17 cellular contexts compared by ENCODE assay signal in the genomic region with DNA sequence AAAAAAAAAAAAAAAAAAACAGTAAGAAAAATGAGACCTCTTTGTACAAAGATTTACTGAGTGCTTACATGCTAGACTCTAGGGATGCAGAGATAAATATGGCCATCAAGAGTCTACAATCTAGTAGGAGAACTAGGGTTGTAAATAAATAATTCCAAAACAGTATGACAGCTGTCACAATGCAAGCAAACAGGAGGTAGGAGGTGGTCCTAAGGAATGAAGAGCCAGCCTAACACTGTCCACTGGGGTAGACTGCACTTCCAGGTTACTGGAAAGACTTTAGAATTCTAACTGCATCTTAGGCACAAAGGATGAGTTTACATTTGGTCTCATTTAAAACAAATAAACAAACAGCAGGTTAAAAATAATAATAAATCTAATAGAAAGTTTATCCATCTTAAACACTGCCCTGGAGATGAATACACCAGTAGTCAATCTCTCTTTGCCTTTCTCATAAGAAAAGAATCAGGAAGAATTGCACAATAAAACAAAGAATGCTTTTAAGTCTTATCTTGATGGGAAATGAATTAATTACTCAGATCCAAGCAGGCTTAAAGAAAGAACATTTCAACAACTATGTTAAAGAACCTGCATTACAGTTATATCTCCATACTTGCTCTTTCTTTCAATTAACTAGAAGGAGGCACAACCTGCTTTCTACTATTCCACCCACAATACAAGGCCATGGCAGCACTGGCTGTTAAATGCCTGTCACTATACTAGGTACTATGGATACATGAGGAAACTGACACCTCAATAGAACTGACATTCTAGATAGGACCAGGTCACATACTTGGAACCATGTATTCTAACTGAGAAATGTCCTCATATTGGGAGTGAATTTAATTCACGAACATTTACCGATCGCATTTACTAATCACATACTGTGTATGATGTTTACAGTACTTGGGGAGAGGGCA. TPM values are rescaled to one million over a fixed set of nuclear protein-coding genes. Genes with fewer than 3 reads are reported as not detected.
A peak's percentile ranks its signal among the peaks of the same experiment; 100 is the strongest.
DNase-seq lines count a peak whose midpoint lies in the region; ATAC-seq, FAIRE-seq and TF ChIP-seq lines count a peak whose summit lies in the region.
"Had no signal": no experiment of that assay in that cellular context is flagged by ENCODE, and none has a peak within 500 bp of the region (broad histone marks: within the 10 kb centered on the region; RNA-seq: fewer than 3 reads in every experiment).

No MANE protein-coding gene starts in this region.

- peak overlapping the region; percentile 32 for H3K27ac Mint-ChIP-seq in activated naive CD8-positive, alpha-beta T cell treated with anti-CD3 and anti-CD28 coated beads, Interleukin-2, amount 50 U/mL, for 24 hours
- H3K27ac Mint-ChIP-seq: activated naive CD4-positive, alpha-beta T cell treated with anti-CD3 and anti-CD28 coated beads, Interleukin-2, amount 10 ng/mL, durations not matched to agents 7 days and 5 days; dendritic cell treated with granulocyte-macrophage colony-stimulating factor and Interleukin-4, amounts not matched to agents 40 ng/mL and 50 ng/mL, for 4 days; stimulated activated memory B cell treated with anti-CD40 and anti-IgM and Interleukin-4, amounts not matched to agents 10 μg/mL and 1 μg/mL and 100 μg/mL, for 72 hours had no signal

- H3K27me3 ChIP-seq in keratinocyte (ENCODE audit: control insufficient read depth, extremely low read depth, insufficient read depth, low read length): no peaks in the 10 kb centered on the region
- H3K27me3 ChIP-seq: gastroesophageal sphincter had no signal

- H3K27ac ChIP-seq in A549 (no peak overlapping the region), keratinocyte (ENCODE audit: control insufficient read depth, insufficient read depth, low read length) (peak overlapping the region; percentile 55)
- H3K27ac ChIP-seq: gastroesophageal sphincter, thoracic aorta had no signal

- H3K4me1 ChIP-seq in A549 (peaks cover 23% of the 10 kb centered on the region; the same call in 2 of the 3 replicates), keratinocyte (ENCODE audit: control insufficient read depth, extremely low read depth, insufficient read depth, low read length) (peaks cover 59% of the 10 kb centered on the region)

- POLR2A ChIA-PET in A549 (lab: Yijun Ruan, JAX): interaction anchor here (1.1 kb wide), 1 partner anchor 12 kb away, joined by 3 read pairs; no protein-coding TSS in a partner anchor

- WGBS in A549 (ENCODE audit: missing lambda C conversion rate): 89% methylated on average over 3 of the region's 3 CpGs

- no peak overlapping the region for H3K4me3 ChIP-seq in A549
- peak overlapping the region in 1 of 3 experiments; percentile 19 for H3K4me3 ChIP-seq in keratinocyte (ENCODE audit: control insufficient read depth in 2 of 3, extremely low read depth in 1 of 3, insufficient read depth in 2 of 3, low read depth in 1 of 3, low read length in 3 of 3)
- H3K4me3 ChIP-seq: gastroesophageal sphincter, thoracic aorta had no signal

- dilution Hi-C loops in keratinocyte (cut with MboI; ENCODE audit: extremely low pct_ligation_motif_present, low sequenced_read_pairs): no loop called here

- no peak for TF ChIP-seq RAD21 in A549 (conservative IDR thresholded peaks at IDR 0.05 in 1 of 2, IDR thresholded peaks at IDR 0.05 in 1 of 2)

- H2AFZ ChIP-seq in keratinocyte (ENCODE audit: control insufficient read depth, low read length): no peak overlapping the region

- H3K4me1 Mint-ChIP-seq in activated naive CD8-positive, alpha-beta T cell treated with anti-CD3 and anti-CD28 coated beads, Interleukin-2, amount 50 U/mL, for 24 hours: peaks cover 20% of the 10 kb centered on the region
- H3K4me1 Mint-ChIP-seq: stimulated activated memory B cell treated with anti-CD40 and anti-IgM and Interleukin-4, amounts not matched to agents 10 μg/mL and 1 μg/mL and 100 μg/mL, for 72 hours had no signal

- peaks cover 3% of the 10 kb centered on the region for H3K36me3 Mint-ChIP-seq in activated naive CD8-positive, alpha-beta T cell treated with anti-CD3 and anti-CD28 coated beads, Interleukin-2, amount 50 U/mL, for 24 hours (ENCODE audit: low read depth)
- H3K36me3 Mint-ChIP-seq: stimulated activated memory B cell treated with anti-CD40 and anti-IgM and Interleukin-4, amounts not matched to agents 10 μg/mL and 1 μg/mL and 100 μg/mL, for 72 hours had no signal

- no peak overlapping the region for H3K4me3 Mint-ChIP-seq in activated naive CD8-positive, alpha-beta T cell treated with anti-CD3 and anti-CD28 coated beads, Interleukin-2, amount 50 U/mL, for 24 hours
- H3K4me3 Mint-ChIP-seq: activated naive CD4-positive, alpha-beta T cell treated with anti-CD3 and anti-CD28 coated beads, Interleukin-2, amount 10 ng/mL, durations not matched to agents 7 days and 5 days; activated T-cell treated with anti-CD3 and anti-CD28 coated beads, Interleukin-2, amount 50 U/mL, for 4 hours; brain; dendritic cell treated with granulocyte-macrophage colony-stimulating factor and Interleukin-4, amounts not matched to agents 40 ng/mL and 50 ng/mL, for 4 days; stimulated activated memory B cell treated with anti-CD40 and anti-IgM and Interleukin-4, amounts not matched to agents 10 μg/mL and 1 μg/mL and 100 μg/mL, for 72 hours had no signal

- H3K79me2 ChIP-seq in keratinocyte (ENCODE audit: control insufficient read depth, insufficient read depth, low read length): peaks cover 79% of the 10 kb centered on the region

- H4K20me1 ChIP-seq in keratinocyte (ENCODE audit: control insufficient read depth, extremely low read depth, insufficient read depth, low read length): no peaks in the 10 kb centered on the region

- H3K9ac ChIP-seq in keratinocyte (ENCODE audit: control insufficient read depth, extremely low read depth, insufficient read depth, low read length): peak overlapping the region; percentile 20

- H3K9me3 ChIP-seq in A549 (no peaks in the 10 kb centered on the region), keratinocyte (ENCODE audit: control insufficient read depth, low read depth, low read length) (no peaks in the 10 kb centered on the region)
- H3K9me3 ChIP-seq: gastroesophageal sphincter, thoracic aorta had no signal

- DNase-seq in A549 (ENCODE audit: low read depth in 1 of 2, low spot score in 1 of 2): no peak
- peak; percentile 52 for DNase-seq in HCEC 1CT
- DNase-seq in activated naive CD8-positive, alpha-beta T cell treated with anti-CD3 and anti-CD28 coated beads, Interleukin-2, amount 50 U/mL, for 24 hours: no peak
- DNase-seq in keratinocyte (ENCODE audit: low read depth, low spot score): no peak
- no peak for DNase-seq in OCI-M1 (lab: John Stamatoyannopoulos, UW)
- no peak for DNase-seq in occipital lobe (lab: John Stamatoyannopoulos, UW)
- DNase-seq in NCI-H2029 treated with DMSO at 0.1 percent for 48 hours (lab: John Stamatoyannopoulos, UW): no peak
- DNase-seq: activated naive CD4-positive, alpha-beta T cell treated with anti-CD3 and anti-CD28 coated beads, Interleukin-2, amount 10 ng/mL, durations not matched to agents 7 days and 5 days; activated T-cell treated with anti-CD3 and anti-CD28 coated beads, Interleukin-2, amount 50 U/mL, for 4 hours; DMS79 treated with DMSO at 0.1 percent for 48 hours; NCI-H526; SHP77 treated with DMSO at 0.1 percent for 48 hours had no signal

- H3K36me3 ChIP-seq in keratinocyte (ENCODE audit: control insufficient read depth in 2 of 2, extremely low read depth in 1 of 2, insufficient read depth in 2 of 2, low read length in 2 of 2): peaks cover 0 to 3% of the 10 kb centered on the region in 2 experiments
- H3K36me3 ChIP-seq: gastroesophageal sphincter, thoracic aorta had no signal

- no peak for TF ChIP-seq POLR2A in A549 (IDR thresholded peaks at IDR 0.05; ENCODE audit: low read length)

- no peak for TF ChIP-seq EP300 in A549 (IDR thresholded peaks at IDR 0.05)

- ATAC-seq in A549: no peak
- ATAC-seq in activated naive CD8-positive, alpha-beta T cell treated with anti-CD3 and anti-CD28 coated beads, Interleukin-2, amount 50 U/mL, for 24 hours: no peak
- ATAC-seq: activated T-cell treated with anti-CD3 and anti-CD28 coated beads, Interleukin-2, amount 50 U/mL, for 4 hours; gastroesophageal sphincter; stimulated activated memory B cell treated with anti-CD40 and anti-IgM and Interleukin-4, amounts not matched to agents 10 μg/mL and 1 μg/mL and 100 μg/mL, for 72 hours had no signal

- peak overlapping the region; percentile 26; the same call in 1 of the 3 replicates for H3K4me2 ChIP-seq in A549
- peak overlapping the region; percentile 63 for H3K4me2 ChIP-seq in keratinocyte (ENCODE audit: control insufficient read depth, extremely low read depth, insufficient read depth, low read depth, low read length)

- no peak for FAIRE-seq in A549 (lab: Jason Lieb, UNC)
- peak; percentile 67 for FAIRE-seq in keratinocyte (lab: Jason Lieb, UNC)

- H3K9me1 ChIP-seq in keratinocyte (ENCODE audit: control insufficient read depth, extremely low read depth, insufficient read depth, low read length): peaks cover 4% of the 10 kb centered on the region

- no peaks in the 10 kb centered on the region for H3K27me3 Mint-ChIP-seq in activated naive CD8-positive, alpha-beta T cell treated with anti-CD3 and anti-CD28 coated beads, Interleukin-2, amount 50 U/mL, for 24 hours
- H3K27me3 Mint-ChIP-seq: activated naive CD4-positive, alpha-beta T cell treated with anti-CD3 and anti-CD28 coated beads, Interleukin-2, amount 10 ng/mL, durations not matched to agents 7 days and 5 days; brain; stimulated activated memory B cell treated with anti-CD40 and anti-IgM and Interleukin-4, amounts not matched to agents 10 μg/mL and 1 μg/mL and 100 μg/mL, for 72 hours had no signal

- CTCF ChIA-PET in A549 (lab: Yijun Ruan, JAX): no interaction called here

- no peaks in the 10 kb centered on the region for H3K9me3 Mint-ChIP-seq in activated naive CD8-positive, alpha-beta T cell treated with anti-CD3 and anti-CD28 coated beads, Interleukin-2, amount 50 U/mL, for 24 hours
- H3K9me3 Mint-ChIP-seq: activated naive CD4-positive, alpha-beta T cell treated with anti-CD3 and anti-CD28 coated beads, Interleukin-2, amount 10 ng/mL, durations not matched to agents 7 days and 5 days; activated T-cell treated with anti-CD3 and anti-CD28 coated beads, Interleukin-2, amount 50 U/mL, for 4 hours; dendritic cell treated with granulocyte-macrophage colony-stimulating factor and Interleukin-4, amounts not matched to agents 40 ng/mL and 50 ng/mL, for 4 days had no signal

- TF ChIP-seq CTCF in A549 (IDR thresholded peaks at IDR 0.05): no peak
- no peak for TF ChIP-seq CTCF in keratinocyte (optimal IDR thresholded peaks at IDR 0.05 in 1 of 3, IDR thresholded peaks at IDR 0.05 in 1 of 3, conservative IDR thresholded peaks at IDR 0.05 in 1 of 3; ENCODE audit: extremely low read depth in 1 of 3, insufficient read depth in 2 of 3, low read length in 3 of 3)

RNA-seq across cellular contexts. Expression of gene ADGRA3, which starts 12.7 kb away (rescaled TPM):
- 20.0 and 33.4 TPM in 2 replicates for polyA plus RNA-seq in A549 (2011; rRNA removed)
- polyA plus RNA-seq in A549 (2012; cell fraction: cytosol; rRNA removed): 8.3 and 8.9 TPM in 2 replicates
- polyA plus RNA-seq in A549 (2012; cell fraction: nucleus; rRNA removed): 8.8 and 20.9 TPM in 2 replicates
- polyA plus RNA-seq in A549 (2017; fragmentation: RNase III; extraction: RNeasy Plus Mini Kit Qiagen cat#74134 plus additional on column Dnase treatment): 17.9 to 19.4 TPM (median 18.2 TPM) in 3 replicates
- 57.6 and 77.7 TPM in 2 replicates for polyA minus RNA-seq in A549 (2011; rRNA and poly(A)+ RNA removed)
- 35.1 to 38.7 TPM (median 36.4 TPM) in 3 replicates for polyA plus RNA-seq in keratinocyte
- 17.7 TPM for polyA plus RNA-seq in keratinocyte (2011; ENCODE audit: low read depth)
- polyA plus RNA-seq in keratinocyte (2011; cell fraction: cytosol; rRNA removed): 15.6 and 24.3 TPM in 2 replicates
- 61.9 and 72.5 TPM in 2 replicates for polyA plus RNA-seq in keratinocyte (2011; cell fraction: nucleus; rRNA removed)
- polyA plus RNA-seq in keratinocyte (2012; ENCODE audit: low replicate concordance): 23.1 and 30.2 TPM in 2 replicates
- polyA minus RNA-seq in keratinocyte: 55.7 to 129 TPM (median 90.1 TPM) in 3 replicates
- polyA minus RNA-seq in keratinocyte (2011; cell fraction: cytosol; rRNA and poly(A)+ RNA removed): 31.3 TPM
- polyA minus RNA-seq in keratinocyte (2011; cell fraction: nucleus; rRNA and poly(A)+ RNA removed): 75.0 and 117 TPM in 2 replicates
- 56.6 TPM for total RNA-seq in occipital lobe
